ENCODE assay signal across 28 cellular contexts in the genomic region with DNA sequence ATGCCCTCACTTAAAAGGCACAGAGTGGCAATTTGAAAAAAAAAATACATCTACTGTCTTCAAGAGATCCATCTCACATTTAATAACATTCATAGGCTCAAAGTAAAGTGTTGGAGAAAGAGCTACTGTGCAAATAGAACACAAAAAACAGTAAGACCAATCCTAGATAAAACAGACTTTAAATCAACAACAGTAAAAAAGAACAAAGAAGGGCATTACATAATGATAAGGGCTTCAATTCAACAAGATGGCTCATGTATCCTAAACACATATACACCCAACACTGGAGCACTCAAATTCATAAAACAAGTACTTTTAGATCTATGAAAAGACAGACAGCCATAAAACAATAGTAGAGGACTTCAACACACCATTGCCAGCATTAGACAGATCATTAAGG.
"Had no signal": no experiment of that assay in that cellular context is flagged by ENCODE, and none has a peak within 500 bp of the region (broad histone marks: within the 10 kb centered on the region; RNA-seq: fewer than 3 reads in every experiment).

No MANE protein-coding gene starts in this region.

- H3K4me1 ChIP-seq: colonic mucosa had no signal

- H3K9me3 ChIP-seq: colonic mucosa had no signal

- H3K36me3 ChIP-seq: brain microvascular endothelial cell, colonic mucosa, MG63 had no signal

- H3K27ac ChIP-seq: brain microvascular endothelial cell, colonic mucosa, SK-N-MC had no signal

- H3K27me3 ChIP-seq: brain microvascular endothelial cell, colonic mucosa, MG63 had no signal

- DNase-seq: activated B cell treated with CpG ODN at 0.5 μM for 24 hours; activated CD4-positive, alpha-beta T cell treated with anti-CD3 and anti-CD28 coated beads for 1 hour; activated CD4-positive, alpha-beta T cell treated with anti-CD3 and anti-CD28 coated beads, Interleukin-2, amount 10 ng/mL, durations not matched to agents 24 days and 14 days; activated CD4-positive, alpha-beta T cell treated with anti-CD3 and anti-CD28 coated beads, Interleukin-2, amount 50 U/mL, for 48 hours; activated CD8-positive, alpha-beta memory T cell treated with anti-CD3 and anti-CD28 coated beads for 24 hours; activated effector memory CD4-positive, alpha-beta T cell treated with anti-CD3 and anti-CD28 coated beads, Interleukin-2, amount 50 U/mL, for 16 hours; activated naive CD4-positive, alpha-beta T cell treated with Interleukin-2 at 50 U/mL for 16 hours; activated naive CD8-positive, alpha-beta T cell treated with anti-CD3 and anti-CD28 coated beads, Interleukin-2, amount 50 U/mL, for 24 hours; activated T-cell treated with anti-CD3 and anti-CD28 coated beads, Interleukin-2, amount 50 U/mL, for 4 hours; amniotic stem cell; brain microvascular endothelial cell; caudate nucleus; colonic mucosa; MG63; MV-4-11; NCI-H1105; NCI-H1436; NCI-H1694 treated with DMSO at 0.1 percent for 48 hours; NCI-H446; NCI-H524 treated with DMSO at 0.1 percent for 48 hours; NCI-H82; SIG-M5; T-cell; T-helper 2 cell; T1000 had no signal

- H3K4me3 ChIP-seq: colonic mucosa, MG63, SK-N-MC had no signal

- FAIRE-seq: TTC549 had no signal

- ATAC-seq: activated naive CD4-positive, alpha-beta T cell treated with anti-CD3 and anti-CD28 coated beads, Interleukin-2, amount 50 U/mL, for 72 hours; activated naive CD8-positive, alpha-beta T cell treated with anti-CD3 and anti-CD28 coated beads, Interleukin-2, amount 50 U/mL, for 24 hours; activated T-cell treated with anti-CD3 and anti-CD28 coated beads, Interleukin-2, amount 50 U/mL, for 4 hours; T-cell had no signal
